In the genomic region with DNA sequence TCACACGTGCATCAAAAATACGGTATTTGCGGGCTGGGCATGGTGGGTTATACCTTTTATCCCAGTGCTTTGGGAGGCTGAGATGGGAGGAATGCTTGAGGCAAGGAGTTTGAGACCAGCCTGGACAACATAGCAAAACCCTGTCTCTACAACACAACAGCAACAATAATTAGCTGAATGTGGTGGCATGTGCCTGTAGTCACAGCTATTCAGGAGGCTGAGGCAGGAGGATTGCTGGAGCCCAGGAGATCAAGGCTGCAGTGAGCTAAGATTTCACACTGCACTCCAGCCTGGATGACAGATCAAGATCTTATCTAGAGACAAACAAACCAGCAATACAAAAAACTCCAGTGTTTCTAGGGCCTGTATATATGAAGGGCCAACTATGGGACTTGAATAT, we compare ENCODE assay signal across 22 cellular contexts. TPM values are rescaled to one million over a fixed set of nuclear protein-coding genes. Genes with fewer than 3 reads are reported as not detected.
"Had no signal": no experiment of that assay in that cellular context is flagged by ENCODE, and none has a peak within 500 bp of the region (broad histone marks: within the 10 kb centered on the region; RNA-seq: fewer than 3 reads in every experiment).

No MANE protein-coding gene starts in this region.

- H3K36me3 ChIP-seq: esophagus squamous epithelium, prostate gland, right atrium auricular region, suprapubic skin, transverse colon had no signal

- H3K27ac Mint-ChIP-seq: effector memory CD8-positive, alpha-beta T cell; naive thymus-derived CD4-positive, alpha-beta T cell; stimulated activated naive B cell treated with anti-CD40 and anti-IgM and Interleukin-4, amounts not matched to agents 10 μg/mL and 1 μg/mL and 100 μg/mL, for 72 hours; stimulated activated naive CD8-positive, alpha-beta T cell treated with anti-CD3 and anti-CD28 coated beads, Interleukin-15, Interleukin-2, amounts not matched to agents 100 ng/mL and 50 ng/mL, for 24 hours had no signal

- H3K27me3 ChIP-seq: right atrium auricular region, suprapubic skin, transverse colon had no signal

- ATAC-seq: effector memory CD8-positive, alpha-beta T cell; naive thymus-derived CD4-positive, alpha-beta T cell; stimulated activated naive B cell treated with anti-CD40 and anti-IgM and Interleukin-4, amounts not matched to agents 10 μg/mL and 1 μg/mL and 100 μg/mL, for 72 hours had no signal

- H3K4me3 ChIP-seq: esophagus squamous epithelium, prostate gland, right atrium auricular region, skin epidermis, suprapubic skin, transverse colon had no signal

- H3K27ac ChIP-seq: esophagus squamous epithelium, prostate gland, right atrium auricular region, skin epidermis, suprapubic skin, transverse colon had no signal

- H3K4me1 Mint-ChIP-seq: stimulated activated naive B cell treated with anti-CD40 and anti-IgM and Interleukin-4, amounts not matched to agents 10 μg/mL and 1 μg/mL and 100 μg/mL, for 72 hours had no signal

- FAIRE-seq: endometrium, keratinocyte had no signal

- H3K9me3 Mint-ChIP-seq: effector memory CD8-positive, alpha-beta T cell; neural crest cell; stimulated activated naive B cell treated with anti-CD40 and anti-IgM and Interleukin-4, amounts not matched to agents 10 μg/mL and 1 μg/mL and 100 μg/mL, for 72 hours; stimulated activated naive CD8-positive, alpha-beta T cell treated with anti-CD3 and anti-CD28 coated beads, Interleukin-15, Interleukin-2, amounts not matched to agents 100 ng/mL and 50 ng/mL, for 24 hours had no signal

- H3K36me3 Mint-ChIP-seq: stimulated activated naive B cell treated with anti-CD40 and anti-IgM and Interleukin-4, amounts not matched to agents 10 μg/mL and 1 μg/mL and 100 μg/mL, for 72 hours had no signal

- H3K4me3 Mint-ChIP-seq: effector memory CD8-positive, alpha-beta T cell; naive thymus-derived CD4-positive, alpha-beta T cell; neural crest cell; stimulated activated naive B cell treated with anti-CD40 and anti-IgM and Interleukin-4, amounts not matched to agents 10 μg/mL and 1 μg/mL and 100 μg/mL, for 72 hours; stimulated activated naive CD8-positive, alpha-beta T cell treated with anti-CD3 and anti-CD28 coated beads, Interleukin-15, Interleukin-2, amounts not matched to agents 100 ng/mL and 50 ng/mL, for 24 hours had no signal

- H3K9me3 ChIP-seq: esophagus squamous epithelium, prostate gland, right atrium auricular region, suprapubic skin, transverse colon had no signal

- DNase-seq: cerebellar nuclear complex; cortex of kidney; effector memory CD8-positive, alpha-beta T cell; erythroblast; esophagus squamous epithelium; foreskin melanocyte; mesenchymal stem cell; midbrain; naive thymus-derived CD4-positive, alpha-beta T cell; nucleus accumbens; stimulated activated CD4-positive, alpha-beta T cell treated with anti-CD3 and anti-CD28 coated beads, Interleukin-15, amount 100 ng/mL, for 24 hours; stimulated activated CD4-positive, alpha-beta T cell treated with anti-CD3 and anti-CD28 coated beads, Interleukin-2, amount 100 ng/mL, for 48 hours; stimulated activated naive B cell treated with anti-CD40 and anti-IgM and Interleukin-4, amounts not matched to agents 10 μg/mL and 1 μg/mL and 100 μg/mL, for 72 hours; transverse colon had no signal

RNA-seq across cellular contexts. Expression of gene PTPRU, which starts 30.6 kb away (rescaled TPM):
- polyA plus RNA-seq: naive thymus-derived CD4-positive, alpha-beta T cell had no signal
